Comparison of ENCODE assay signal across 18 cellular contexts in the genomic region with DNA sequence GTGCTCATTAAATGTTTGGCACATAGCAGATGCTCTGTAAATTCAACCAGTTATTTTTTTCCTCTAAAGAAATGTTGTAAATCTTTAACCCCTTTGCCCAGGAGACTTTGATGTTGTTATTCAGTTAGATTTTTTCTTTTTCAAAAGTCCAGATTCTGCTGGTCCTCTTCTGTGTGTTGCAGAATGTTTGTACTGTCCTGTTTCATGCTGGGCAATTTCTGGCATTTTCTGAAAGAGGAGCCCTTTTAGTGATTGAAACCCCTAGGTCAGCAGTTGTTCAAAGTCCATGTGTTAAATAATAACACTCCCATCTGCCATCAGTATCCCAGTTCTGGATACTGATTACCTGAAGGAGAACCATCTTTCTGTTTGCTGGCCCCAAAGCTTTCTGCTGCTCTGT. TPM values are rescaled to one million over a fixed set of nuclear protein-coding genes. Genes with fewer than 3 reads are reported as not detected.
DNase-seq lines count a peak whose midpoint lies in the region; ATAC-seq, FAIRE-seq and TF ChIP-seq lines count a peak whose summit lies in the region.
"Had no signal": no experiment of that assay in that cellular context is flagged by ENCODE, and none has a peak within 500 bp of the region (broad histone marks: within the 10 kb centered on the region; RNA-seq: fewer than 3 reads in every experiment).

No MANE protein-coding gene starts in this region.

- H3K9me3 Mint-ChIP-seq in activated T-helper 17 cell treated with anti-CD3 and anti-CD28 coated beads, Interleukin-2, amount 50 U/mL, for 72 hours = no peaks in the 10 kb centered on the region
- H3K9me3 Mint-ChIP-seq: CD14-positive monocyte, H9 had no signal

- H3K27ac ChIP-seq in kidney (ENCODE audit: low read depth in 2 of 2, low read length in 2 of 2) (peak overlapping the region in 1 of 2 donors; percentile 88), liver (ENCODE audit: low read depth in 1 of 2, low read length in 2 of 2) (no peak overlapping the region)
- H3K27ac ChIP-seq: 22Rv1, BLaER1 had no signal

- TF ChIP-seq RAD21 in liver (IDR thresholded peaks at IDR 0.05) = peak in 1 of 2 donors; percentile 28

- H3K4me3 ChIP-seq in kidney (ENCODE audit: low read length in 2 of 2) (no peak overlapping the region), liver (ENCODE audit: low read depth in 1 of 3, low read length in 3 of 3) (no peak overlapping the region)
- H3K4me3 ChIP-seq: BLaER1 had no signal

- H3K36me3 Mint-ChIP-seq in activated T-helper 17 cell treated with anti-CD3 and anti-CD28 coated beads, Interleukin-2, amount 50 U/mL, for 72 hours (ENCODE audit: low read depth) = no peaks in the 10 kb centered on the region
- H3K36me3 Mint-ChIP-seq: CD14-positive monocyte; CD4-positive, alpha-beta memory T cell had no signal

- FAIRE-seq in kidney (lab: Jason Lieb, UNC) = peak; percentile 23
- FAIRE-seq: G401.6, GM19239, H1 had no signal

- ATAC-seq in activated T-helper 17 cell treated with anti-CD3 and anti-CD28 coated beads, Interleukin-2, amount 50 U/mL, for 72 hours (replicated peaks) = no peak

- H3K27me3 ChIP-seq in liver (ENCODE audit: control insufficient read depth in 4 of 4, insufficient read depth in 4 of 4, low read length in 3 of 4) = no peaks in the 10 kb centered on the region
- H3K27me3 ChIP-seq: BLaER1 had no signal

- DNase-seq in DMS 273 (lab: John Stamatoyannopoulos, UW; ENCODE audit: unreplicated experiment) (peak; percentile 19), DMS 273 treated with DMSO at 0.1 percent for 48 hours (lab: John Stamatoyannopoulos, UW) (no peak), kidney (no peak), D341Med (ENCODE audit: low spot score) (no peak), GF-D8 (lab: John Stamatoyannopoulos, UW) (no peak)
- DNase-seq: CD4-positive, alpha-beta memory T cell; H9; KG1 had no signal

- TF ChIP-seq CTCF in kidney (IDR thresholded peaks at IDR 0.05; ENCODE audit: borderline replicate concordance, extremely low read depth, insufficient read depth) (no peak), liver (IDR thresholded peaks at IDR 0.05; ENCODE audit: low read depth, low read length, missing input control) (no peak)

- H3K4me1 Mint-ChIP-seq in activated T-helper 17 cell treated with anti-CD3 and anti-CD28 coated beads, Interleukin-2, amount 50 U/mL, for 72 hours = peaks cover 5% of the 10 kb centered on the region
- H3K4me1 Mint-ChIP-seq: CD14-positive monocyte; CD4-positive, alpha-beta memory T cell; H9 had no signal

- no peak overlapping the region for H3K27ac Mint-ChIP-seq in activated T-helper 17 cell treated with anti-CD3 and anti-CD28 coated beads, Interleukin-2, amount 50 U/mL, for 72 hours
- H3K27ac Mint-ChIP-seq: CD14-positive monocyte; CD4-positive, alpha-beta memory T cell; H9 had no signal

- H3K9ac ChIP-seq in kidney (ENCODE audit: low read length in 2 of 2) (no peak overlapping the region), liver (ENCODE audit: low read depth in 1 of 2, low read length in 2 of 2) (no peak overlapping the region)
- H3K9ac ChIP-seq: BLaER1 had no signal

- H3K9me3 ChIP-seq in kidney (ENCODE audit: control insufficient read depth in 1 of 2, low read length in 2 of 2) (no peaks in the 10 kb centered on the region), liver (ENCODE audit: control insufficient read depth in 4 of 4, low read length in 3 of 4) (no peaks in the 10 kb centered on the region)
- H3K9me3 ChIP-seq: BLaER1 had no signal

- H3K27me3 Mint-ChIP-seq in activated T-helper 17 cell treated with anti-CD3 and anti-CD28 coated beads, Interleukin-2, amount 50 U/mL, for 72 hours = peaks cover 16% of the 10 kb centered on the region

- H3K36me3 ChIP-seq in kidney (ENCODE audit: control insufficient read depth in 1 of 2, insufficient read depth in 2 of 2, low read length in 2 of 2) = no peaks in the 10 kb centered on the region
- H3K36me3 ChIP-seq in liver (ENCODE audit: control insufficient read depth in 4 of 4, insufficient read depth in 3 of 4, low read depth in 1 of 4, low read length in 3 of 4) = no peaks in the 10 kb centered on the region
- H3K36me3 ChIP-seq: BLaER1 had no signal

- peaks cover 4 to 5% of the 10 kb centered on the region in 2 donors for H3K4me1 ChIP-seq in kidney (ENCODE audit: control insufficient read depth in 1 of 2, insufficient read depth in 1 of 2, low read depth in 1 of 2, low read length in 2 of 2)
- peaks cover 0 to 37% (median 22%) of the 10 kb centered on the region in 4 donors for H3K4me1 ChIP-seq in liver (ENCODE audit: control insufficient read depth in 4 of 4, insufficient read depth in 4 of 4, low read length in 3 of 4)
- H3K4me1 ChIP-seq: BLaER1 had no signal

- intact Hi-C loops in kidney (cut with DNase I) = no loop called here

- H3K4me3 Mint-ChIP-seq in activated T-helper 17 cell treated with anti-CD3 and anti-CD28 coated beads, Interleukin-2, amount 50 U/mL, for 72 hours = no peak overlapping the region
- H3K4me3 Mint-ChIP-seq: CD14-positive monocyte; CD4-positive, alpha-beta memory T cell; H9 had no signal

TF ChIP-seq in liver, 16 proteins besides CTCF, POLR2A, EP300 and RAD21:
- TF ChIP-seq NR2F2 (IDR thresholded peaks at IDR 0.05) (no peak), TAF1 (conservative IDR thresholded peaks at IDR 0.05) (no peak), SP1 (IDR thresholded peaks at IDR 0.05) (peak; percentile 48), RXRA (IDR thresholded peaks at IDR 0.05) (peak in 1 of 2 donors; percentile 27), FOXA1 (IDR thresholded peaks at IDR 0.05) (no peak), HNF4G (IDR thresholded peaks at IDR 0.05) (peak; percentile 51), HNF4A (conservative IDR thresholded peaks at IDR 0.05) (peak; percentile 72 to 79)
- TF ChIP-seq, protein P1, sequence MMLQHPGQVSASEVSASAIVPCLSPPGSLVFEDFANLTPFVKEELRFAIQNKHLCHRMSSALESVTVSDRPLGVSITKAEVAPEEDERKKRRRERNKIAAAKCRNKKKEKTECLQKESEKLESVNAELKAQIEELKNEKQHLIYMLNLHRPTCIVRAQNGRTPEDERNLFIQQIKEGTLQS (IDR thresholded peaks at IDR 0.05) = no peak
- TF ChIP-seq, protein P2, sequence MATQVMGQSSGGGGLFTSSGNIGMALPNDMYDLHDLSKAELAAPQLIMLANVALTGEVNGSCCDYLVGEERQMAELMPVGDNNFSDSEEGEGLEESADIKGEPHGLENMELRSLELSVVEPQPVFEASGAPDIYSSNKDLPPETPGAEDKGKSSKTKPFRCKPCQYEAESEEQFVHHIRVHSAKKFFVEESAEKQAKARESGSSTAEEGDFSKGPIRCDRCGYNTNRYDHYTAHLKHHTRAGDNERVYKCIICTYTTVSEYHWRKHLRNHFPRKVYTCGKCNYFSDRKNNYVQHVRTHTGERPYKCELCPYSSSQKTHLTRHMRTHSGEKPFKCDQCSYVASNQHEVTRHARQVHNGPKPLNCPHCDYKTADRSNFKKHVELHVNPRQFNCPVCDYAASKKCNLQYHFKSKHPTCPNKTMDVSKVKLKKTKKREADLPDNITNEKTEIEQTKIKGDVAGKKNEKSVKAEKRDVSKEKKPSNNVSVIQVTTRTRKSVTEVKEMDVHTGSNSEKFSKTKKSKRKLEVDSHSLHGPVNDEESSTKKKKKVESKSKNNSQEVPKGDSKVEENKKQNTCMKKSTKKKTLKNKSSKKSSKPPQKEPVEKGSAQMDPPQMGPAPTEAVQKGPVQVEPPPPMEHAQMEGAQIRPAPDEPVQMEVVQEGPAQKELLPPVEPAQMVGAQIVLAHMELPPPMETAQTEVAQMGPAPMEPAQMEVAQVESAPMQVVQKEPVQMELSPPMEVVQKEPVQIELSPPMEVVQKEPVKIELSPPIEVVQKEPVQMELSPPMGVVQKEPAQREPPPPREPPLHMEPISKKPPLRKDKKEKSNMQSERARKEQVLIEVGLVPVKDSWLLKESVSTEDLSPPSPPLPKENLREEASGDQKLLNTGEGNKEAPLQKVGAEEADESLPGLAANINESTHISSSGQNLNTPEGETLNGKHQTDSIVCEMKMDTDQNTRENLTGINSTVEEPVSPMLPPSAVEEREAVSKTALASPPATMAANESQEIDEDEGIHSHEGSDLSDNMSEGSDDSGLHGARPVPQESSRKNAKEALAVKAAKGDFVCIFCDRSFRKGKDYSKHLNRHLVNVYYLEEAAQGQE (IDR thresholded peaks at IDR 0.05) = no peak
- TF ChIP-seq, protein P3, sequence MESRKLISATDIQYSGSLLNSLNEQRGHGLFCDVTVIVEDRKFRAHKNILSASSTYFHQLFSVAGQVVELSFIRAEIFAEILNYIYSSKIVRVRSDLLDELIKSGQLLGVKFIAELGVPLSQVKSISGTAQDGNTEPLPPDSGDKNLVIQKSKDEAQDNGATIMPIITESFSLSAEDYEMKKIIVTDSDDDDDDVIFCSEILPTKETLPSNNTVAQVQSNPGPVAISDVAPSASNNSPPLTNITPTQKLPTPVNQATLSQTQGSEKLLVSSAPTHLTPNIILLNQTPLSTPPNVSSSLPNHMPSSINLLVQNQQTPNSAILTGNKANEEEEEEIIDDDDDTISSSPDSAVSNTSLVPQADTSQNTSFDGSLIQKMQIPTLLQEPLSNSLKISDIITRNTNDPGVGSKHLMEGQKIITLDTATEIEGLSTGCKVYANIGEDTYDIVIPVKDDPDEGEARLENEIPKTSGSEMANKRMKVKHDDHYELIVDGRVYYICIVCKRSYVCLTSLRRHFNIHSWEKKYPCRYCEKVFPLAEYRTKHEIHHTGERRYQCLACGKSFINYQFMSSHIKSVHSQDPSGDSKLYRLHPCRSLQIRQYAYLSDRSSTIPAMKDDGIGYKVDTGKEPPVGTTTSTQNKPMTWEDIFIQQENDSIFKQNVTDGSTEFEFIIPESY (IDR thresholded peaks at IDR 0.05) = no peak

RNA-seq across cellular contexts. Expression of a gene that starts 1.3 kb away (rescaled TPM):
- total RNA-seq in kidney = 26.3 TPM
- 109 TPM for polyA plus RNA-seq in kidney (ENCODE audit: insufficient read depth, low read depth, low replicate concordance)
- 10 to 100 TPM; 11.1 to 25.8 TPM for total RNA-seq in liver
- polyA plus RNA-seq in liver = 10 to 100 TPM in 1 of 2 donors, 1 to 10 TPM in 1; 3.9 to 11.7 TPM
- total RNA-seq in activated T-helper 17 cell treated with anti-CD3 and anti-CD28 coated beads, Interleukin-2, amount 50 U/mL, for 72 hours = not detected
- total RNA-seq: A673, H1, H9 had no signal
- polyA plus RNA-seq: AG04450; CD14-positive monocyte; CD4-positive, alpha-beta memory T cell; H1 had no signal

RNA-seq across cellular contexts. Expression of a gene that starts 40.9 kb away (rescaled TPM):
- total RNA-seq in kidney (14.0 TPM), liver (10 to 100 TPM in 1 of 2 donors, 1 to 10 TPM in 1; 1.6 to 13.6 TPM)
- polyA plus RNA-seq in kidney (ENCODE audit: insufficient read depth, low read depth, low replicate concordance) (149 TPM), liver (10 to 100 TPM in 1 of 2 donors, 1 to 10 TPM in 1; 8.3 to 23.2 TPM)
- total RNA-seq in activated T-helper 17 cell treated with anti-CD3 and anti-CD28 coated beads, Interleukin-2, amount 50 U/mL, for 72 hours = under 1 TPM; 0.21 to 0.67 TPM
- total RNA-seq: A673, H1, H9 had no signal
- polyA plus RNA-seq: CD14-positive monocyte, H1 had no signal

Comparison
In these comparisons a context has a peak if more than half of its experiments do, and no peak if none do; other contexts are left out.
1. RNA of a gene that starts 1.3 kb away (total RNA-seq): 26.3 TPM in kidney (single experiment) and 11.1 to 25.8 TPM in liver; not detected in activated T-helper 17 cell treated with anti-CD3 and anti-CD28 coated beads, Interleukin-2, amount 50 U/mL, for 72 hours; every median in the first group is over 10 times any median in the second.